ENCODE assay signal across 8 cellular contexts in the genomic region with DNA sequence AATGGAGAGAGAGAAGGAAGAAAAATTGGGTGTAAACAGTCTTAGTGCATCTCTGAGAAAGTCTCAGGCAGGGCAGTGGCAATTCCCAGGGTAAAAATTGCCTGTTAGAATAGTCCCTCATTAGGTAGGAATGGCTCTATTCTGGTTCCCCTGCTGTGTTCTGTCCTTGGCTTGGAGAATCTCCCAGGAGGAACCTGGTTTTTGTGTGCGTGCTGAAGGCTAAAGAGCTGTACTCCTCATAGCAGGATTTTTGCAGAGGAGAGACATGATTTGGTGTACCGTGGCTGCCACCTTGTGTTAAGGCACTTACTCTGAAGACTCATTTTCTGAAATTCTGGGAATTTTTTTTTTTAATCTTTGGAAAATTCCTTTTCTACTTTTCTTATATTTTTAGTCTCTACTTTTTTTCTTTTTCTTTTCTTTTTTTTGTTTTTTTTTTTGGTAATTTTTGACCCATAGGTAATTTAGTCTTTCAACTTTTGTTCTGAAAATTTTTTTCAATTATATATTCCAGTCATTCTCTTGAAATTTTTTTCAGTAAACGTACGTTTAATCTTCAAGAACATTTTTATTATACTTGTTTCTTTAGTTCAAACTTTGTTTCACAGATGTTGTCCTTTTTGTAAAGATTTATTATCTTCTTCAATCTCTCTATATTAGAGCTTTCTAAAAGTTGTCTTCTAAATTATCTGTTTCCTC.
DNase-seq lines count a peak whose midpoint lies in the region; ATAC-seq, FAIRE-seq and TF ChIP-seq lines count a peak whose summit lies in the region.

No MANE protein-coding gene starts in this region.

- peak; percentile 25 for DNase-seq in SIG-M5 treated with dmso at 0.1 percent for 504 hours (lab: John Stamatoyannopoulos, UW; ENCODE audit: unreplicated experiment)
- DNase-seq in SIG-M5 (lab: John Stamatoyannopoulos, UW), result no peak
- peak; percentile 68 for DNase-seq in KBM-7
- DNase-seq in RCC 7860 (ENCODE audit: low spot score), result peak; percentile 22
- DNase-seq in dedifferentiated amniotic fluid mesenchymal stem cell (ENCODE audit: extremely low spot score), result peak; percentile 71
- peak; percentile 30 to 33 for DNase-seq in uterus

- intact Hi-C loops in uterus (cut with DNase I; ENCODE audit: low total_unique reads), result no loop called here

- peak; percentile 71 to 77 for TF ChIP-seq RAD21 in liver (IDR thresholded peaks at IDR 0.05)

- TF ChIP-seq POLR2A in uterus (IDR thresholded peaks at IDR 0.05), result no peak

- no peaks in the 10 kb centered on the region for H3K27me3 ChIP-seq in liver (ENCODE audit: control insufficient read depth in 4 of 4, insufficient read depth in 4 of 4, low read length in 3 of 4)
- no peaks in the 10 kb centered on the region for H3K27me3 ChIP-seq in uterus

- WGBS in liver, result 54% methylated on average over 4 of the region's 4 CpGs

- in situ Hi-C loops in KBM-7 (cut with MboI; ENCODE audit: low pct_unique_long_range_greater_than_20kb, low sequenced_read_pairs), result loop anchor here (25.0 kb wide), 1 partner anchor 131 kb away; the partner anchor contains the start of gene MIA2

- H3K4me1 ChIP-seq in liver (ENCODE audit: control insufficient read depth in 4 of 4, insufficient read depth in 4 of 4, low read length in 3 of 4) (peaks cover 0 to 2% (median 0%) of the 10 kb centered on the region in 4 donors), uterus (no peaks in the 10 kb centered on the region)

- peak; percentile 67 for FAIRE-seq in RCC 7860 (lab: Jason Lieb, UNC)

- no peak for ATAC-seq in HG02798 (IDR thresholded peaks at IDR 0.05; ENCODE audit: poor library complexity, unreplicated experiment)

- H3K36me3 ChIP-seq in liver (ENCODE audit: control insufficient read depth in 4 of 4, insufficient read depth in 3 of 4, low read depth in 1 of 4, low read length in 3 of 4) (peaks cover 0 to 6% (median 4%) of the 10 kb centered on the region in 4 donors), uterus (no peaks in the 10 kb centered on the region)

- H3K27ac ChIP-seq in liver (ENCODE audit: low read depth in 1 of 2, low read length in 2 of 2) (no peak overlapping the region), uterus (no peak overlapping the region)

- no peak overlapping the region for H3K9ac ChIP-seq in liver (ENCODE audit: low read depth in 1 of 2, low read length in 2 of 2)

- H3K9me3 ChIP-seq in liver (ENCODE audit: control insufficient read depth in 4 of 4, low read length in 3 of 4) (no peaks in the 10 kb centered on the region), uterus (peaks cover 0 to 21% of the 10 kb centered on the region in 2 donors)

- H3K4me3 ChIP-seq in liver (ENCODE audit: low read depth in 1 of 3, low read length in 3 of 3) (no peak overlapping the region), uterus (no peak overlapping the region)

- TF ChIP-seq CTCF in liver (IDR thresholded peaks at IDR 0.05; ENCODE audit: low read depth, low read length, missing input control), result peak; percentile 37
- TF ChIP-seq CTCF in uterus (IDR thresholded peaks at IDR 0.05), result peak; percentile 32 to 45 (median 36)

TF ChIP-seq in liver, 16 proteins besides CTCF, POLR2A, EP300 and RAD21:
- TF ChIP-seq, protein P1, sequence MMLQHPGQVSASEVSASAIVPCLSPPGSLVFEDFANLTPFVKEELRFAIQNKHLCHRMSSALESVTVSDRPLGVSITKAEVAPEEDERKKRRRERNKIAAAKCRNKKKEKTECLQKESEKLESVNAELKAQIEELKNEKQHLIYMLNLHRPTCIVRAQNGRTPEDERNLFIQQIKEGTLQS (IDR thresholded peaks at IDR 0.05), result no peak
- TF ChIP-seq YY1 (IDR thresholded peaks at IDR 0.05) (no peak), GABPA (IDR thresholded peaks at IDR 0.05 in 1 of 2, conservative IDR thresholded peaks at IDR 0.05 in 1 of 2) (no peak), FOXA2 (IDR thresholded peaks at IDR 0.05) (no peak), JUND (IDR thresholded peaks at IDR 0.05) (no peak), HNF4A (conservative IDR thresholded peaks at IDR 0.05) (no peak), SP1 (IDR thresholded peaks at IDR 0.05) (no peak), HNF4G (IDR thresholded peaks at IDR 0.05) (no peak)
- TF ChIP-seq, protein P2, sequence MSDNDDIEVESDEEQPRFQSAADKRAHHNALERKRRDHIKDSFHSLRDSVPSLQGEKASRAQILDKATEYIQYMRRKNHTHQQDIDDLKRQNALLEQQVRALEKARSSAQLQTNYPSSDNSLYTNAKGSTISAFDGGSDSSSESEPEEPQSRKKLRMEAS (IDR thresholded peaks at IDR 0.05), result no peak
- TF ChIP-seq, protein P3, sequence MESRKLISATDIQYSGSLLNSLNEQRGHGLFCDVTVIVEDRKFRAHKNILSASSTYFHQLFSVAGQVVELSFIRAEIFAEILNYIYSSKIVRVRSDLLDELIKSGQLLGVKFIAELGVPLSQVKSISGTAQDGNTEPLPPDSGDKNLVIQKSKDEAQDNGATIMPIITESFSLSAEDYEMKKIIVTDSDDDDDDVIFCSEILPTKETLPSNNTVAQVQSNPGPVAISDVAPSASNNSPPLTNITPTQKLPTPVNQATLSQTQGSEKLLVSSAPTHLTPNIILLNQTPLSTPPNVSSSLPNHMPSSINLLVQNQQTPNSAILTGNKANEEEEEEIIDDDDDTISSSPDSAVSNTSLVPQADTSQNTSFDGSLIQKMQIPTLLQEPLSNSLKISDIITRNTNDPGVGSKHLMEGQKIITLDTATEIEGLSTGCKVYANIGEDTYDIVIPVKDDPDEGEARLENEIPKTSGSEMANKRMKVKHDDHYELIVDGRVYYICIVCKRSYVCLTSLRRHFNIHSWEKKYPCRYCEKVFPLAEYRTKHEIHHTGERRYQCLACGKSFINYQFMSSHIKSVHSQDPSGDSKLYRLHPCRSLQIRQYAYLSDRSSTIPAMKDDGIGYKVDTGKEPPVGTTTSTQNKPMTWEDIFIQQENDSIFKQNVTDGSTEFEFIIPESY (IDR thresholded peaks at IDR 0.05), result no peak
